In the genomic region with DNA sequence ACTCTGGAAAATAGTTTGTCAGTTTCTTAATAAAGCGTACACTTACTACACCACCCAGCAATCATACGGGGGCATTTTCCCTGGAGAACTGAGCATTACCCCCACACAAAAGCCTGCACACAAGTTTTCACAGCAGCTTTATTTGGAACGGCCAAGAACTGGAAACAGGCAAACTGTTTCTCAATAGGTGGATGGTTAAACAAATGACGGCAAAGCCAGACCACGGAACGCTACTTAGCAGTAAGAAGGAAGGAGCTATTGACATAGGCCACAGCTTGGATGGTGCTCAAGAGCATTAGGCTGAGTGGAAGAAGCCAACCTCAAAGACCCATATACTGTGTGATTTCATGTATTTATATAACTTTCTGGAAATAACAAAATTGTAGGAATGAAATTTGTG, we compare ENCODE assay signal across 13 cellular contexts. TPM values are rescaled to one million over a fixed set of nuclear protein-coding genes. Genes with fewer than 3 reads are reported as not detected.
DNase-seq lines count a peak whose midpoint lies in the region; ATAC-seq and TF ChIP-seq lines count a peak whose summit lies in the region.
"Had no signal": no experiment of that assay in that cellular context is flagged by ENCODE, and none has a peak within 500 bp of the region (broad histone marks: within the 10 kb centered on the region; RNA-seq: fewer than 3 reads in every experiment).

No MANE protein-coding gene starts in this region.

- peak; percentile 59 for DNase-seq in AG04450 (ENCODE audit: low read depth, low spot score)
- DNase-seq in Kasumi-1 (lab: John Stamatoyannopoulos, UW): peak; percentile 21 to 33
- DNase-seq in MCF 10A (ENCODE audit: unreplicated experiment): peak; percentile 76
- DNase-seq in lung (ENCODE audit: low spot score): peak; percentile 64
- no peak for DNase-seq in tibial artery
- no peak for DNase-seq in NCI-H774 (lab: John Stamatoyannopoulos, UW)
- no peak for DNase-seq in ovary
- DNase-seq in 8988T: no peak
- DNase-seq: activated naive CD4-positive, alpha-beta T cell treated with anti-CD3 and anti-CD28 coated beads, Interleukin-2, amount 50 U/mL, for 16 hours; MM.1S; OCI-M1; posterior cingulate gyrus had no signal

- intact Hi-C loops in MCF 10A (cut with micrococcal nuclease): no loop called here
- intact Hi-C loops in tibial artery (cut with DNase I; ENCODE audit: low total_unique reads): no loop called here
- intact Hi-C loops in ovary (cut with DNase I): no loop called here

- H3K4me3 ChIP-seq in AG04450 (ENCODE audit: low read depth, low read length): no peak overlapping the region
- no peak overlapping the region for H3K4me3 ChIP-seq in lung
- H3K4me3 ChIP-seq in tibial artery: no peak overlapping the region
- no peak overlapping the region for H3K4me3 ChIP-seq in ovary

- no peaks in the 10 kb centered on the region for H3K27me3 Mint-ChIP-seq in MCF 10A (ENCODE audit: insufficient read depth, unreplicated experiment)

- peak overlapping the region; percentile 41 for H3K4me3 Mint-ChIP-seq in MCF 10A (ENCODE audit: unreplicated experiment)
- H3K4me3 Mint-ChIP-seq: activated CD4-positive, alpha-beta T cell treated with anti-CD3 and anti-CD28 coated beads for 36 hours had no signal

- H3K36me3 ChIP-seq in lung (ENCODE audit: control insufficient read depth in 2 of 2, insufficient read depth in 2 of 2, low read length in 2 of 2) (no peaks in the 10 kb centered on the region), tibial artery (no peaks in the 10 kb centered on the region), ovary (no peaks in the 10 kb centered on the region)

- H3K36me3 Mint-ChIP-seq in MCF 10A (ENCODE audit: insufficient read depth, unreplicated experiment): no peaks in the 10 kb centered on the region

- H3K9me3 Mint-ChIP-seq in MCF 10A (ENCODE audit: unreplicated experiment): peaks cover 11% of the 10 kb centered on the region

- WGBS in lung, 2 donors: 47 to 48% methylated on average over 6 of the region's 6 CpGs
- 73 to 83% (median 76%) methylated on average over 6 of the region's 6 CpGs for WGBS in ovary, 3 donors

- H3K27me3 ChIP-seq in AG04450 (ENCODE audit: control insufficient read depth, insufficient read depth, low read length) (no peaks in the 10 kb centered on the region), lung (ENCODE audit: control insufficient read depth, insufficient read depth) (no peaks in the 10 kb centered on the region), tibial artery (peaks cover 0 to 3% of the 10 kb centered on the region in 2 donors), ovary (no peaks in the 10 kb centered on the region)

- TF ChIP-seq CTCF in AG04450 (IDR thresholded peaks at IDR 0.05; ENCODE audit: low read depth, low read length): no peak
- TF ChIP-seq CTCF in MCF 10A (IDR thresholded peaks at IDR 0.05; ENCODE audit: unreplicated experiment): no peak
- no peak for TF ChIP-seq CTCF in lung (IDR thresholded peaks at IDR 0.05; ENCODE audit: control extremely low read depth, extremely low read depth)
- TF ChIP-seq CTCF in tibial artery (IDR thresholded peaks at IDR 0.05): no peak
- TF ChIP-seq CTCF in ovary (IDR thresholded peaks at IDR 0.05): no peak

- H3K4me1 ChIP-seq in lung (ENCODE audit: control insufficient read depth in 2 of 2, insufficient read depth in 2 of 2, low read length in 2 of 2) (peaks cover 2 to 37% of the 10 kb centered on the region in 2 donors), tibial artery (peaks cover 0 to 21% (median 13%) of the 10 kb centered on the region in 4 donors), ovary (ENCODE audit: insufficient read depth) (no peaks in the 10 kb centered on the region)

- H3K4me1 Mint-ChIP-seq in MCF 10A (ENCODE audit: insufficient read depth, unreplicated experiment): peaks cover 39% of the 10 kb centered on the region

- CTCF ChIA-PET in AG04450 (lab: Charles Lee) (interaction anchor here (1.1 to 2.8 kb wide), 3 partner anchors 9 to 51 kb away, joined by 3 to 24 read pairs (median 4); a partner anchor contains a TSS), MCF 10A (lab: Yijun Ruan, JAX) (interaction anchor here (1.3 to 1.5 kb wide), 3 partner anchors 10 to 51 kb away, joined by 3 to 10 read pairs (median 5); a partner anchor contains a TSS)

- BruUV-seq in MCF 10A (replicated peaks; lab: Mats Ljungman, UMichigan): no TSS peak

- peak overlapping the region; percentile 65 for H3K27ac ChIP-seq in AG04450 (ENCODE audit: low read depth, low read length)
- H3K27ac ChIP-seq in lung (ENCODE audit: low read depth in 1 of 2, low read length in 1 of 2): peak overlapping the region in 1 of 2 donors; percentile 79
- peak overlapping the region in 1 of 2 donors; percentile 34 for H3K27ac ChIP-seq in tibial artery
- no peak overlapping the region for H3K27ac ChIP-seq in ovary

- peak overlapping the region; percentile 83 for H3K27ac Mint-ChIP-seq in MCF 10A (ENCODE audit: low read depth, unreplicated experiment)
- H3K27ac Mint-ChIP-seq: activated CD4-positive, alpha-beta T cell treated with anti-CD3 and anti-CD28 coated beads for 36 hours had no signal

- POLR2A ChIA-PET in AG04450 (lab: Yijun Ruan, JAX): interaction anchor here (0.6 to 0.7 kb wide), 2 partner anchors 9 to 10 kb away, joined by 4 to 6 read pairs; a partner anchor contains a TSS
- POLR2A ChIA-PET in MCF 10A (lab: Yijun Ruan, JAX): interaction anchor here (0.7 to 1.3 kb wide), 2 partner anchors 15 to 18 kb away, joined by 3 to 4 read pairs; no protein-coding TSS in a partner anchor

- ATAC-seq in lung (ENCODE audit: insufficient read depth, low FRiP score): peak; percentile 16

- no peak for TF ChIP-seq EP300 in ovary (IDR thresholded peaks at IDR 0.05)

- TF ChIP-seq POLR2A in ovary (IDR thresholded peaks at IDR 0.05): no peak

- no peaks in the 10 kb centered on the region; the same call in none of the 2 replicates for H3K9me3 ChIP-seq in AG04450 (ENCODE audit: control insufficient read depth, insufficient read depth, low read length)
- H3K9me3 ChIP-seq in lung (ENCODE audit: control insufficient read depth in 2 of 2, insufficient read depth in 1 of 2, low read length in 1 of 2): no peaks in the 10 kb centered on the region
- no peaks in the 10 kb centered on the region for H3K9me3 ChIP-seq in tibial artery
- H3K9me3 ChIP-seq in ovary: no peaks in the 10 kb centered on the region

RNA-seq across cellular contexts. Expression of a gene that starts 9.0 kb away (rescaled TPM):
- 0.48 and 0.63 TPM in 2 replicates for polyA plus RNA-seq in AG04450 (2011; rRNA removed)
- 0.51 and 1.1 TPM in 2 replicates for polyA minus RNA-seq in AG04450 (2011; rRNA and poly(A)+ RNA removed)
- total RNA-seq in MCF 10A (2022): 0.83 and 1.8 TPM in 2 replicates
- 100 to 1,000 TPM; 121 to 123 TPM for total RNA-seq in lung
- 10 to 100 TPM; 41.5 to 97.7 TPM for polyA plus RNA-seq in lung
- 1 to 10 TPM in 6 of 7 donors, under 1 TPM in 1; 0.63 to 9.2 (median 2.1) TPM for total RNA-seq in ovary
- polyA plus RNA-seq in ovary: 10 to 100 TPM in 1 of 2 donors, 1 to 10 TPM in 1; 3.4 to 20.0 TPM

Comparison
In these comparisons a context has a peak if more than half of its experiments do, and no peak if none do; other contexts are left out.
1. DNase-seq: peak in AG04450 (single experiment), Kasumi-1 (2 of 2), MCF 10A (single experiment) and lung (single experiment); none in tibial artery (0 of 2), NCI-H774 (single experiment), ovary (0 of 5) and 8988T (single experiment).
2. RNA of a gene that starts 9.0 kb away (total RNA-seq): 121 to 123 TPM in lung; 0.63 to 9.2 TPM in ovary and 0.83 to 1.8 TPM in MCF 10A; every median in the first group is over 10 times any median in the second.